9 cellular contexts compared by ENCODE assay signal in genomic region chr16:4937782-4938682, GRCh38. TPM values are rescaled to one million over a fixed set of nuclear protein-coding genes. Genes with fewer than 3 reads are reported as not detected.
DNase-seq lines count a peak whose midpoint lies in the region; ATAC-seq and TF ChIP-seq lines count a peak whose summit lies in the region.
"Had no signal": no experiment of that assay in that cellular context is flagged by ENCODE, and none has a peak within 500 bp of the region (broad histone marks: within the 10 kb centered on the region; RNA-seq: fewer than 3 reads in every experiment).

No MANE protein-coding gene starts in this region.

- H3K36me3 Mint-ChIP-seq in H9 (ENCODE audit: insufficient read depth in 1 of 3, low read depth in 3 of 3): no peaks in the 10 kb centered on the region; a peak in 1 of 7 replicates
- no peaks in the 10 kb centered on the region for H3K36me3 Mint-ChIP-seq in T-helper 17 cell (ENCODE audit: low read depth)

- no peak overlapping the region for H2AK5ac ChIP-seq in H9 (ENCODE audit: insufficient read length, low read length)

- TF ChIP-seq CTCF in H9 (conservative IDR thresholded peaks at IDR 0.05) (no peak), hepatocyte (IDR thresholded peaks at IDR 0.05; ENCODE audit: poor library complexity) (no peak)

- no CpG with 5 or more reads among the region's 16 CpGs for WGBS in H9 (ENCODE audit: extremely low coverage, insufficient read length, low lambda C conversion rate)
- WGBS in hepatocyte (ENCODE audit: low lambda C conversion rate, missing lambda C conversion rate): 91% methylated on average over 16 of the region's 16 CpGs

- no peaks in the 10 kb centered on the region for H3K36me3 ChIP-seq in hepatocyte (replicated peaks; ENCODE audit: insufficient read depth, low read depth)

- H3K4me3 ChIP-seq in hepatocyte: no peak overlapping the region

- no peak overlapping the region for H3K9ac ChIP-seq in H9 (ENCODE audit: extremely low read depth, insufficient read length, low read length)

- H3K27ac ChIP-seq in H9 (ENCODE audit: insufficient read length, low read depth, low read length) (no peak overlapping the region), hepatocyte (peak overlapping the region; percentile 94)

- no peak overlapping the region for H3K14ac ChIP-seq in H9 (ENCODE audit: insufficient read depth, low read length)

- no peak overlapping the region for H2BK120ac ChIP-seq in H9 (ENCODE audit: low read depth, low read length, poor library complexity, severe bottlenecking)

- DNase-seq in H9: no peak
- no peak for DNase-seq in T-helper 17 cell
- peak; percentile 13 for DNase-seq in hepatocyte (ENCODE audit: low spot score)
- DNase-seq in pons (ENCODE audit: low spot score): peak; percentile 3
- no peak for DNase-seq in activated effector memory CD4-positive, alpha-beta T cell treated with Interleukin-2 at 50 U/mL for 16 hours
- no peak for DNase-seq in NCI-H345 (lab: John Stamatoyannopoulos, UW)
- DNase-seq: T-helper 9 cell had no signal

- no peak overlapping the region for H2BK20ac ChIP-seq in H9 (ENCODE audit: low read depth, low read length, poor library complexity, severe bottlenecking)

- H3K4me1 ChIP-seq in H9 (ENCODE audit: insufficient read depth, low read length) (peaks cover 6% of the 10 kb centered on the region), hepatocyte (ENCODE audit: insufficient read depth) (peaks cover 21% of the 10 kb centered on the region)

- H3T11ph ChIP-seq in H9 (ENCODE audit: low read length): no peak overlapping the region

- H3K27me3 ChIP-seq in H9 (ENCODE audit: insufficient read depth, low read length) (no peaks in the 10 kb centered on the region), hepatocyte (no peaks in the 10 kb centered on the region)

- H2AFZ ChIP-seq in H9 (ENCODE audit: low read length): no peak overlapping the region
- no peak overlapping the region for H2AFZ ChIP-seq in hepatocyte

- ATAC-seq in T-helper 17 cell: no peak
- no peak for ATAC-seq in HG03354 (IDR thresholded peaks at IDR 0.05; ENCODE audit: poor library complexity, severe bottlenecking, unreplicated experiment)
- ATAC-seq in HG02973 (IDR thresholded peaks at IDR 0.05; ENCODE audit: unreplicated experiment): no peak

- no peaks in the 10 kb centered on the region for H3K9me2 ChIP-seq in hepatocyte (replicated peaks; ENCODE audit: insufficient read depth)

- H3K4me1 Mint-ChIP-seq in H9: peaks cover 20 to 31% of the 10 kb centered on the region in 2 experiments
- peaks cover 9% of the 10 kb centered on the region for H3K4me1 Mint-ChIP-seq in T-helper 17 cell

- no peak overlapping the region for H2BK12ac ChIP-seq in H9 (ENCODE audit: insufficient read length, low read depth, low read length)

- H4K5ac ChIP-seq in H9 (ENCODE audit: insufficient read length, low read depth, low read length): no peak overlapping the region

- 0 out of 2 replicates have a peak, but pooled peaks cover 2% of the 10 kb centered on the region for H3K27me3 Mint-ChIP-seq in H9 (ENCODE audit: low read depth)
- H3K27me3 Mint-ChIP-seq in T-helper 17 cell: peaks cover 55% of the 10 kb centered on the region

- H3K79me1 ChIP-seq in H9 (ENCODE audit: insufficient read depth, low read depth, low read length, poor library complexity, severe bottlenecking): no peaks in the 10 kb centered on the region

- peak overlapping the region; percentile 46 to 76 for H3K4me3 Mint-ChIP-seq in H9
- peak overlapping the region; percentile 77 for H3K4me3 Mint-ChIP-seq in T-helper 17 cell

- H2BK5ac ChIP-seq in H9 (ENCODE audit: insufficient read length, low read length): no peak overlapping the region

- H3K27ac Mint-ChIP-seq in H9 (no peak overlapping the region; a peak in 1 of 7 replicates), T-helper 17 cell (no peak overlapping the region)

- peaks cover 8% of the 10 kb centered on the region for H3K23me2 ChIP-seq in H9 (ENCODE audit: insufficient read length, low read depth, low read length, poor library complexity, severe bottlenecking)

- H3K4ac ChIP-seq in H9 (ENCODE audit: low read depth, low read length): no peak overlapping the region

- no peak overlapping the region for H3K18ac ChIP-seq in H9 (ENCODE audit: insufficient read length, low read depth, low read length)

- H3K23ac ChIP-seq in H9 (ENCODE audit: insufficient read length, low read depth, low read length): no peak overlapping the region

- H4K8ac ChIP-seq in H9 (replicated peaks; ENCODE audit: insufficient read length, low read depth, low read length): no peak overlapping the region

- H4K20me1 ChIP-seq in H9 (ENCODE audit: control insufficient read depth, insufficient read depth, insufficient read length): no peaks in the 10 kb centered on the region
- peaks cover 2% of the 10 kb centered on the region for H4K20me1 ChIP-seq in hepatocyte (ENCODE audit: insufficient read depth, poor library complexity, severe bottlenecking)

- H3K9me3 ChIP-seq in H9 (ENCODE audit: control insufficient read depth, low read depth, low read length) (no peaks in the 10 kb centered on the region), T-helper 17 cell (ENCODE audit: control insufficient read depth, low read length, poor library complexity, severe bottlenecking) (no peaks in the 10 kb centered on the region), hepatocyte (ENCODE audit: low read depth) (no peaks in the 10 kb centered on the region)

- no peak overlapping the region for H2BK15ac ChIP-seq in H9 (ENCODE audit: low read depth, low read length)

- no peak overlapping the region for H3K56ac ChIP-seq in H9 (ENCODE audit: insufficient read length, low read depth, low read length)

- no peaks in the 10 kb centered on the region for H3K9me3 Mint-ChIP-seq in H9

- H3K4me2 ChIP-seq in H9 (ENCODE audit: insufficient read depth, insufficient read length, low read length) (peak overlapping the region; percentile 12), hepatocyte (peak overlapping the region; percentile 92)

- H4K91ac ChIP-seq in H9 (ENCODE audit: insufficient read length, low read depth, low read length): no peak overlapping the region

- H3K79me2 ChIP-seq in H9 (ENCODE audit: insufficient read depth, low read length) (no peaks in the 10 kb centered on the region), hepatocyte (peaks cover 30% of the 10 kb centered on the region)

RNA-seq across cellular contexts. Expression of gene PPL, which starts 1.1 kb away (rescaled TPM):
- total RNA-seq in H9 (2021): 28.2 and 29.2 TPM in 2 replicates
- total RNA-seq in T-helper 17 cell: not detected
- 29.1 and 32.8 TPM in 2 replicates for total RNA-seq in hepatocyte
- polyA plus RNA-seq in hepatocyte: 44.5 and 45.0 TPM in 2 replicates

RNA-seq across cellular contexts. Expression of gene SEC14L5, which starts 20.1 kb away (rescaled TPM):
- 3.2 and 4.1 TPM in 2 replicates for total RNA-seq in H9 (2021)
- 10 to 100 TPM in 1 of 2 donors, under 1 TPM in 1; 0.45 to 13.9 TPM for total RNA-seq in T-helper 17 cell
- 0.20 and 3.5 TPM in 2 replicates for total RNA-seq in hepatocyte
- polyA plus RNA-seq in hepatocyte: 0.69 and 1.0 TPM in 2 replicates

Comparison
In these comparisons a context has a peak if more than half of its experiments do, and no peak if none do; other contexts are left out.
1. DNase-seq: peak in hepatocyte (single experiment) and pons (single experiment); none in H9 (single experiment), T-helper 17 cell (0 of 3), activated effector memory CD4-positive, alpha-beta T cell treated with Interleukin-2 at 50 U/mL for 16 hours (single experiment) and NCI-H345 (single experiment).
2. RNA of gene PPL, which starts 1.1 kb away (total RNA-seq): 29.1 to 32.8 TPM in hepatocyte and 28.2 to 29.2 TPM in H9; not detected in T-helper 17 cell; every median in the first group is over 10 times any median in the second.